In the genomic region with DNA sequence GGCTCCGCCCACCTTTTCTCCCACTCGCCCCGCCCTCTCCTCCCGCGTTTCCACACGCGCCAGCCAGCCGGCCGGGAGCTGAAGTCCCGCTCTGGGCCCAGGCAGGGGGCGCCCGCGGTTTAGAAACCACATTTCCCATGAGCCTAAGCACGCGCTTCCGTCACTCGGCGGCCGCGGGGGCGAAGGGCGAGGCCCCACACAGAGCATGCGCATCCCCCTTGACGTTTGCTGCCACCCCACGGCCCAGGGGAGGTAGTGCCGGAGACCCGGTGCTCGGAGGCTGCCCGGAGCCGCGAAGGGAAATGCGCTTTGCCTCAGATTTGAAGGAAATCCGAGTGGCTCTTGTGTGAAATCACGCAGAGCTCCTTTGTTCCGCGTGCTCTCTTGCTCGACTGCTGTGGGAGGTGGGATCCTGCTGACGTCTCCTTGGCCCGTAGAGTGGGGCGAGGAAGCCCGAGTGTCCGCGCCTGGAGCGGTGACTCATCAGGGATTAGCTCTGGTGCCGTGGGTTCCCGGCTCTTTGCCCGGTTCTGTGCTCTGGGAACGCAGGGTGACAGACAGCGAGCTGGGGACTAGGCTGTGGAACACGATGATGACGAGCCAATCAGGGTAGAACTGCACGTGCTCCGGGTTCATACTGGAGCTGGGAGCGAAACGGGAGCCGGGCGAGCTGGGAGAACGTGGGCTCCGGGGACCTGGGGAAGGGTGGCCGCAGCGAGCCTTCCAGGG, we compare ENCODE assay signal across 1 cellular context.
TF ChIP-seq lines count a peak whose summit lies in the region.

No MANE protein-coding gene starts in this region.

TF ChIP-seq in HepG2, 621 proteins besides CTCF, POLR2A, EP300 and RAD21 (continued from another document and continues in another):
- TF ChIP-seq, protein P1, sequence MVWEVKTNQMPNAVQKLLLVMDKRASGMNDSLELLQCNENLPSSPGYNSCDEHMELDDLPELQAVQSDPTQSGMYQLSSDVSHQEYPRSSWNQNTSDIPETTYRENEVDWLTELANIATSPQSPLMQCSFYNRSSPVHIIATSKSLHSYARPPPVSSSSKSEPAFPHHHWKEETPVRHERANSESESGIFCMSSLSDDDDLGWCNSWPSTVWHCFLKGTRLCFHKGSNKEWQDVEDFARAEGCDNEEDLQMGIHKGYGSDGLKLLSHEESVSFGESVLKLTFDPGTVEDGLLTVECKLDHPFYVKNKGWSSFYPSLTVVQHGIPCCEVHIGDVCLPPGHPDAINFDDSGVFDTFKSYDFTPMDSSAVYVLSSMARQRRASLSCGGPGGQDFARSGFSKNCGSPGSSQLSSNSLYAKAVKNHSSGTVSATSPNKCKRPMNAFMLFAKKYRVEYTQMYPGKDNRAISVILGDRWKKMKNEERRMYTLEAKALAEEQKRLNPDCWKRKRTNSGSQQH (CRISPR knock-in tag; IDR thresholded peaks at IDR 0.05; ENCODE audit: low read depth), result peak; percentile 55; the same call in 1 of the 2 replicates
- TF ChIP-seq SAFB2 (CRISPR knock-in tag; IDR thresholded peaks at IDR 0.05; ENCODE audit: borderline replicate concordance, low read depth), result peak; percentile 9; the same call in 1 of the 2 replicates
- TF ChIP-seq SP1 (IDR thresholded peaks at IDR 0.05), result no peak
- peak; percentile 86 for TF ChIP-seq SP1 (CRISPR knock-in tag; IDR thresholded peaks at IDR 0.05)
- TF ChIP-seq, protein P2, sequence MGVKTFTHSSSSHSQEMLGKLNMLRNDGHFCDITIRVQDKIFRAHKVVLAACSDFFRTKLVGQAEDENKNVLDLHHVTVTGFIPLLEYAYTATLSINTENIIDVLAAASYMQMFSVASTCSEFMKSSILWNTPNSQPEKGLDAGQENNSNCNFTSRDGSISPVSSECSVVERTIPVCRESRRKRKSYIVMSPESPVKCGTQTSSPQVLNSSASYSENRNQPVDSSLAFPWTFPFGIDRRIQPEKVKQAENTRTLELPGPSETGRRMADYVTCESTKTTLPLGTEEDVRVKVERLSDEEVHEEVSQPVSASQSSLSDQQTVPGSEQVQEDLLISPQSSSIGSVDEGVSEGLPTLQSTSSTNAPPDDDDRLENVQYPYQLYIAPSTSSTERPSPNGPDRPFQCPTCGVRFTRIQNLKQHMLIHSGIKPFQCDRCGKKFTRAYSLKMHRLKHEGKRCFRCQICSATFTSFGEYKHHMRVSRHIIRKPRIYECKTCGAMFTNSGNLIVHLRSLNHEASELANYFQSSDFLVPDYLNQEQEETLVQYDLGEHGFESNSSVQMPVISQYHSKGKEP (CRISPR knock-in tag; IDR thresholded peaks at IDR 0.05), result peak; percentile 18; the same call in 1 of the 2 replicates
- TF ChIP-seq, protein P3, sequence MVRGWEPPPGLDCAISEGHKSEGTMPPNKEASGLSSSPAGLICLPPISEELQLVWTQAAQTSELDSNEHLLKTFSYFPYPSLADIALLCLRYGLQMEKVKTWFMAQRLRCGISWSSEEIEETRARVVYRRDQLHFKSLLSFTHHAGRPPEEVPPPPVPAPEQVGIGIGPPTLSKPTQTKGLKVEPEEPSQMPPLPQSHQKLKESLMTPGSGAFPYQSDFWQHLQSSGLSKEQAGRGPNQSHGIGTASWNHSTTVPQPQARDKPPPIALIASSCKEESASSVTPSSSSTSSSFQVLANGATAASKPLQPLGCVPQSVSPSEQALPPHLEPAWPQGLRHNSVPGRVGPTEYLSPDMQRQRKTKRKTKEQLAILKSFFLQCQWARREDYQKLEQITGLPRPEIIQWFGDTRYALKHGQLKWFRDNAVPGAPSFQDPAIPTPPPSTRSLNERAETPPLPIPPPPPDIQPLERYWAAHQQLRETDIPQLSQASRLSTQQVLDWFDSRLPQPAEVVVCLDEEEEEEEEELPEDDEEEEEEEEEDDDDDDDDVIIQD (CRISPR knock-in tag; IDR thresholded peaks at IDR 0.05; ENCODE audit: low read depth), result peak; percentile 53; the same call in 1 of the 2 replicates
- TF ChIP-seq SALL1 (CRISPR knock-in tag; IDR thresholded peaks at IDR 0.05), result peak; percentile 81
- peak; percentile 49; the same call in 1 of the 2 replicates for TF ChIP-seq MIER3 (CRISPR knock-in tag; IDR thresholded peaks at IDR 0.05; ENCODE audit: borderline replicate concordance)
- TF ChIP-seq ZFYVE20 (CRISPR knock-in tag; IDR thresholded peaks at IDR 0.05; ENCODE audit: borderline replicate concordance, low read depth), result 0 out of 2 replicates have a peak, but pooled peaks have one; percentile 53
- TF ChIP-seq NCOA2 (CRISPR knock-in tag; IDR thresholded peaks at IDR 0.05), result no peak; the same call in 1 of the 2 replicates
- TF ChIP-seq, protein P4, sequence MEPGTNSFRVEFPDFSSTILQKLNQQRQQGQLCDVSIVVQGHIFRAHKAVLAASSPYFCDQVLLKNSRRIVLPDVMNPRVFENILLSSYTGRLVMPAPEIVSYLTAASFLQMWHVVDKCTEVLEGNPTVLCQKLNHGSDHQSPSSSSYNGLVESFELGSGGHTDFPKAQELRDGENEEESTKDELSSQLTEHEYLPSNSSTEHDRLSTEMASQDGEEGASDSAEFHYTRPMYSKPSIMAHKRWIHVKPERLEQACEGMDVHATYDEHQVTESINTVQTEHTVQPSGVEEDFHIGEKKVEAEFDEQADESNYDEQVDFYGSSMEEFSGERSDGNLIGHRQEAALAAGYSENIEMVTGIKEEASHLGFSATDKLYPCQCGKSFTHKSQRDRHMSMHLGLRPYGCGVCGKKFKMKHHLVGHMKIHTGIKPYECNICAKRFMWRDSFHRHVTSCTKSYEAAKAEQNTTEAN (CRISPR knock-in tag; conservative IDR thresholded peaks at IDR 0.05), result 0 out of 2 replicates have a peak, but pooled peaks have one; percentile 37
- TF ChIP-seq, protein P5, sequence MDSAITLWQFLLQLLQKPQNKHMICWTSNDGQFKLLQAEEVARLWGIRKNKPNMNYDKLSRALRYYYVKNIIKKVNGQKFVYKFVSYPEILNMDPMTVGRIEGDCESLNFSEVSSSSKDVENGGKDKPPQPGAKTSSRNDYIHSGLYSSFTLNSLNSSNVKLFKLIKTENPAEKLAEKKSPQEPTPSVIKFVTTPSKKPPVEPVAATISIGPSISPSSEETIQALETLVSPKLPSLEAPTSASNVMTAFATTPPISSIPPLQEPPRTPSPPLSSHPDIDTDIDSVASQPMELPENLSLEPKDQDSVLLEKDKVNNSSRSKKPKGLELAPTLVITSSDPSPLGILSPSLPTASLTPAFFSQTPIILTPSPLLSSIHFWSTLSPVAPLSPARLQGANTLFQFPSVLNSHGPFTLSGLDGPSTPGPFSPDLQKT (CRISPR knock-in tag; IDR thresholded peaks at IDR 0.05; ENCODE audit: borderline replicate concordance), result no peak
- TF ChIP-seq ZNF263 (CRISPR knock-in tag; IDR thresholded peaks at IDR 0.05), result peak; percentile 58; the same call in 1 of the 2 replicates
- TF ChIP-seq FOXP1 (IDR thresholded peaks at IDR 0.05), result no peak
- TF ChIP-seq FOXP1 (CRISPR knock-in tag; IDR thresholded peaks at IDR 0.05), result 0 out of 2 replicates have a peak, but pooled peaks have one; percentile 5
- TF ChIP-seq MXD4 (CRISPR knock-in tag; IDR thresholded peaks at IDR 0.05), result no peak; the same call in 1 of the 2 replicates
- TF ChIP-seq KDM2A (CRISPR knock-in tag; IDR thresholded peaks at IDR 0.05; ENCODE audit: borderline replicate concordance, low read depth), result peak; percentile 88
- no peak for TF ChIP-seq EZH2 (conservative IDR thresholded peaks at IDR 0.05; ENCODE audit: low read depth, low read length)
- no peak for TF ChIP-seq DPF2 (CRISPR knock-in tag; IDR thresholded peaks at IDR 0.05; ENCODE audit: borderline replicate concordance, low read depth)
- TF ChIP-seq, protein P6, sequence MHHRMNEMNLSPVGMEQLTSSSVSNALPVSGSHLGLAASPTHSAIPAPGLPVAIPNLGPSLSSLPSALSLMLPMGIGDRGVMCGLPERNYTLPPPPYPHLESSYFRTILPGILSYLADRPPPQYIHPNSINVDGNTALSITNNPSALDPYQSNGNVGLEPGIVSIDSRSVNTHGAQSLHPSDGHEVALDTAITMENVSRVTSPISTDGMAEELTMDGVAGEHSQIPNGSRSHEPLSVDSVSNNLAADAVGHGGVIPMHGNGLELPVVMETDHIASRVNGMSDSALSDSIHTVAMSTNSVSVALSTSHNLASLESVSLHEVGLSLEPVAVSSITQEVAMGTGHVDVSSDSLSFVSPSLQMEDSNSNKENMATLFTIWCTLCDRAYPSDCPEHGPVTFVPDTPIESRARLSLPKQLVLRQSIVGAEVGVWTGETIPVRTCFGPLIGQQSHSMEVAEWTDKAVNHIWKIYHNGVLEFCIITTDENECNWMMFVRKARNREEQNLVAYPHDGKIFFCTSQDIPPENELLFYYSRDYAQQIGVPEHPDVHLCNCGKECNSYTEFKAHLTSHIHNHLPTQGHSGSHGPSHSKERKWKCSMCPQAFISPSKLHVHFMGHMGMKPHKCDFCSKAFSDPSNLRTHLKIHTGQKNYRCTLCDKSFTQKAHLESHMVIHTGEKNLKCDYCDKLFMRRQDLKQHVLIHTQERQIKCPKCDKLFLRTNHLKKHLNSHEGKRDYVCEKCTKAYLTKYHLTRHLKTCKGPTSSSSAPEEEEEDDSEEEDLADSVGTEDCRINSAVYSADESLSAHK (CRISPR knock-in tag; IDR thresholded peaks at IDR 0.05; ENCODE audit: borderline replicate concordance), result no peak
- peak; percentile 78 for TF ChIP-seq ZNF598 (CRISPR knock-in tag; IDR thresholded peaks at IDR 0.05; ENCODE audit: borderline replicate concordance)
- TF ChIP-seq GTF3A (CRISPR knock-in tag; conservative IDR thresholded peaks at IDR 0.05), result peak; percentile 33; the same call in 1 of the 2 replicates
- TF ChIP-seq PCBP2 (optimal IDR thresholded peaks at IDR 0.05; ENCODE audit: low read depth, low read length, poor library complexity, severe bottlenecking), result peak; percentile 52
- TF ChIP-seq ZNF205 (CRISPR knock-in tag; IDR thresholded peaks at IDR 0.05), result 0 out of 2 replicates have a peak, but pooled peaks have one; percentile 23
- TF ChIP-seq MYC (CRISPR knock-in tag; IDR thresholded peaks at IDR 0.05; ENCODE audit: borderline replicate concordance), result peak; percentile 87
- peak; percentile 53; the same call in 1 of the 2 replicates for TF ChIP-seq ZNF572 (CRISPR knock-in tag; IDR thresholded peaks at IDR 0.05)
- no peak; the same call in 1 of the 2 replicates for TF ChIP-seq ZBTB21 (CRISPR knock-in tag; IDR thresholded peaks at IDR 0.05)
- TF ChIP-seq, protein P7, sequence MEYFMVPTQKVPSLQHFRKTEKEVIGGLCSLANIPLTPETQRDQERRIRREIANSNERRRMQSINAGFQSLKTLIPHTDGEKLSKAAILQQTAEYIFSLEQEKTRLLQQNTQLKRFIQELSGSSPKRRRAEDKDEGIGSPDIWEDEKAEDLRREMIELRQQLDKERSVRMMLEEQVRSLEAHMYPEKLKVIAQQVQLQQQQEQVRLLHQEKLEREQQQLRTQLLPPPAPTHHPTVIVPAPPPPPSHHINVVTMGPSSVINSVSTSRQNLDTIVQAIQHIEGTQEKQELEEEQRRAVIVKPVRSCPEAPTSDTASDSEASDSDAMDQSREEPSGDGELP (IDR thresholded peaks at IDR 0.05; ENCODE audit: borderline replicate concordance, low read depth), result no peak
- TF ChIP-seq, protein P8, sequence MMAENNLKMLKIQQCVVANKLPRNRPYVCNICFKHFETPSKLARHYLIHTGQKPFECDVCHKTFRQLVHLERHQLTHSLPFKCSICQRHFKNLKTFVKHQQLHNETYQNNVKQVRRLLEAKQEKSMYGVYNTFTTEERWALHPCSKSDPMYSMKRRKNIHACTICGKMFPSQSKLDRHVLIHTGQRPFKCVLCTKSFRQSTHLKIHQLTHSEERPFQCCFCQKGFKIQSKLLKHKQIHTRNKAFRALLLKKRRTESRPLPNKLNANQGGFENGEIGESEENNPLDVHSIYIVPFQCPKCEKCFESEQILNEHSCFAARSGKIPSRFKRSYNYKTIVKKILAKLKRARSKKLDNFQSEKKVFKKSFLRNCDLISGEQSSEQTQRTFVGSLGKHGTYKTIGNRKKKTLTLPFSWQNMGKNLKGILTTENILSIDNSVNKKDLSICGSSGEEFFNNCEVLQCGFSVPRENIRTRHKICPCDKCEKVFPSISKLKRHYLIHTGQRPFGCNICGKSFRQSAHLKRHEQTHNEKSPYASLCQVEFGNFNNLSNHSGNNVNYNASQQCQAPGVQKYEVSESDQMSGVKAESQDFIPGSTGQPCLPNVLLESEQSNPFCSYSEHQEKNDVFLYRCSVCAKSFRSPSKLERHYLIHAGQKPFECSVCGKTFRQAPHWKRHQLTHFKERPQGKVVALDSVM (CRISPR knock-in tag; IDR thresholded peaks at IDR 0.05), result peak; percentile 40
- TF ChIP-seq NFYB (CRISPR knock-in tag; IDR thresholded peaks at IDR 0.05), result peak; percentile 34; the same call in 1 of the 2 replicates
- TF ChIP-seq, protein P9, sequence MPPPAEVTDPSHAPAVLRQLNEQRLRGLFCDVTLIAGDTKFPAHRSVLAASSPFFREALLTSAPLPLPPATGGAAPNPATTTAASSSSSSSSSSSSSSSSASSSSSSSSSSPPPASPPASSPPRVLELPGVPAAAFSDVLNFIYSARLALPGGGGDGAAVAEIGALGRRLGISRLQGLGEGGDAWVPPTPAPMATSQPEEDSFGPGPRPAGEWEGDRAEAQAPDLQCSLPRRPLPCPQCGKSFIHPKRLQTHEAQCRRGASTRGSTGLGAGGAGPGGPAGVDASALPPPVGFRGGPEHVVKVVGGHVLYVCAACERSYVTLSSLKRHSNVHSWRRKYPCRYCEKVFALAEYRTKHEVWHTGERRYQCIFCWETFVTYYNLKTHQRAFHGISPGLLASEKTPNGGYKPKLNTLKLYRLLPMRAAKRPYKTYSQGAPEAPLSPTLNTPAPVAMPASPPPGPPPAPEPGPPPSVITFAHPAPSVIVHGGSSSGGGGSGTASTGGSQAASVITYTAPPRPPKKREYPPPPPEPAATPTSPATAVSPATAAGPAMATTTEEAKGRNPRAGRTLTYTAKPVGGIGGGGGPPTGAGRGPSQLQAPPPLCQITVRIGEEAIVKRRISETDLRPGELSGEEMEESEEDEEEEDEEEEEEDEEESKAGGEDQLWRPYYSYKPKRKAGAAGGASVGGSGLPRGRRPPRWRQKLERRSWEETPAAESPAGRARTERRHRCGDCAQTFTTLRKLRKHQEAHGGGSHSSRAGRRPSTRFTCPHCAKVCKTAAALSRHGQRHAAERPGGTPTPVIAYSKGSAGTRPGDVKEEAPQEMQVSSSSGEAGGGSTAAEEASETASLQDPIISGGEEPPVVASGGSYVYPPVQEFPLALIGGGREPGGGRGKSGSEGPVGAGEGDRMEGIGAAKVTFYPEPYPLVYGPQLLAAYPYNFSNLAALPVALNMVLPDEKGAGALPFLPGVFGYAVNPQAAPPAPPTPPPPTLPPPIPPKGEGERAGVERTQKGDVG (CRISPR knock-in tag; IDR thresholded peaks at IDR 0.05; ENCODE audit: borderline replicate concordance), result peak; percentile 89
- TF ChIP-seq ZFY (CRISPR knock-in tag; IDR thresholded peaks at IDR 0.05), result peak; percentile 68; the same call in 1 of the 2 replicates
- TF ChIP-seq ZNF343 (CRISPR knock-in tag; IDR thresholded peaks at IDR 0.05), result peak; percentile 23; the same call in 1 of the 2 replicates
- TF ChIP-seq, protein P10, sequence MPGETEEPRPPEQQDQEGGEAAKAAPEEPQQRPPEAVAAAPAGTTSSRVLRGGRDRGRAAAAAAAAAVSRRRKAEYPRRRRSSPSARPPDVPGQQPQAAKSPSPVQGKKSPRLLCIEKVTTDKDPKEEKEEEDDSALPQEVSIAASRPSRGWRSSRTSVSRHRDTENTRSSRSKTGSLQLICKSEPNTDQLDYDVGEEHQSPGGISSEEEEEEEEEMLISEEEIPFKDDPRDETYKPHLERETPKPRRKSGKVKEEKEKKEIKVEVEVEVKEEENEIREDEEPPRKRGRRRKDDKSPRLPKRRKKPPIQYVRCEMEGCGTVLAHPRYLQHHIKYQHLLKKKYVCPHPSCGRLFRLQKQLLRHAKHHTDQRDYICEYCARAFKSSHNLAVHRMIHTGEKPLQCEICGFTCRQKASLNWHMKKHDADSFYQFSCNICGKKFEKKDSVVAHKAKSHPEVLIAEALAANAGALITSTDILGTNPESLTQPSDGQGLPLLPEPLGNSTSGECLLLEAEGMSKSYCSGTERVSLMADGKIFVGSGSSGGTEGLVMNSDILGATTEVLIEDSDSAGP (CRISPR knock-in tag; IDR thresholded peaks at IDR 0.05; ENCODE audit: borderline replicate concordance), result peak; percentile 93
